In the genomic region with DNA sequence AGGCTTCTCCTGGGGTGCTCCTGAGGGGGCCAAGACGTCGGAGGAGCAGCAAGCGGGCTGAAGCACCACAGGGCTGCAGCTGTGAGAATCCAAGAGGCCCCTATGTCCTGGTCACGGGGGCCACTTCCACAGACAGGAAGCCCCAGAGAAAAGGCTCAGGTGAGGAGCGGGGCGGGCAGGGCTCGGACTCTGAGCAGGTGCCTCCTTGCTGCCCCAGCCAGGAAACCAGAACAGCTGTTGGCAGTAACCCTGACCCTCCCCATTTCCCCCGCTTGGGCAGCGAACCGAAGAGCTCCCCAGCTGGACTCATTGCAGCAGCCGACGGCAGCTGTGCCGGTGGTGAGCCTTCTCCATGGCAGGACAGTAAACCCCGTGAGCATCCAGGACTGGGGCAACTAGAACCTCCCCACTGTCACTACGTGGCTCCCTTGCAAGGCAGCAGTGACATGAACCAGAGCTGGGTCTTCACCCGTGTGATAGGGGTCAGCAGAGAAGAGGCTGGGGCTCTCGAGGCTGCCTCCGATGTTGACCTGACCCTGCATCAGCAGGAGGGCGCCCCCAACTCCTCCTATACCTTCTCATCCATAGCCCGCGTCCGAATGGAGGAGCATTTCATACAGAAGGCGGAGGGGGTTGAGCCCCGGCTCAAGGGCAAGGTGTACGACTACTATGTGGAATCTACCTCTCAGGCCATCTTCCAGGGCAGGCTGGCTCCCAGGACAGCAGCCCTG, we compare ENCODE assay signal across 1 cellular context.
TF ChIP-seq lines count a peak whose summit lies in the region.

No MANE protein-coding gene starts in this region.

TF ChIP-seq in liver, 16 proteins besides CTCF, POLR2A, EP300 and RAD21 (continued from another document):
- TF ChIP-seq, protein P1, sequence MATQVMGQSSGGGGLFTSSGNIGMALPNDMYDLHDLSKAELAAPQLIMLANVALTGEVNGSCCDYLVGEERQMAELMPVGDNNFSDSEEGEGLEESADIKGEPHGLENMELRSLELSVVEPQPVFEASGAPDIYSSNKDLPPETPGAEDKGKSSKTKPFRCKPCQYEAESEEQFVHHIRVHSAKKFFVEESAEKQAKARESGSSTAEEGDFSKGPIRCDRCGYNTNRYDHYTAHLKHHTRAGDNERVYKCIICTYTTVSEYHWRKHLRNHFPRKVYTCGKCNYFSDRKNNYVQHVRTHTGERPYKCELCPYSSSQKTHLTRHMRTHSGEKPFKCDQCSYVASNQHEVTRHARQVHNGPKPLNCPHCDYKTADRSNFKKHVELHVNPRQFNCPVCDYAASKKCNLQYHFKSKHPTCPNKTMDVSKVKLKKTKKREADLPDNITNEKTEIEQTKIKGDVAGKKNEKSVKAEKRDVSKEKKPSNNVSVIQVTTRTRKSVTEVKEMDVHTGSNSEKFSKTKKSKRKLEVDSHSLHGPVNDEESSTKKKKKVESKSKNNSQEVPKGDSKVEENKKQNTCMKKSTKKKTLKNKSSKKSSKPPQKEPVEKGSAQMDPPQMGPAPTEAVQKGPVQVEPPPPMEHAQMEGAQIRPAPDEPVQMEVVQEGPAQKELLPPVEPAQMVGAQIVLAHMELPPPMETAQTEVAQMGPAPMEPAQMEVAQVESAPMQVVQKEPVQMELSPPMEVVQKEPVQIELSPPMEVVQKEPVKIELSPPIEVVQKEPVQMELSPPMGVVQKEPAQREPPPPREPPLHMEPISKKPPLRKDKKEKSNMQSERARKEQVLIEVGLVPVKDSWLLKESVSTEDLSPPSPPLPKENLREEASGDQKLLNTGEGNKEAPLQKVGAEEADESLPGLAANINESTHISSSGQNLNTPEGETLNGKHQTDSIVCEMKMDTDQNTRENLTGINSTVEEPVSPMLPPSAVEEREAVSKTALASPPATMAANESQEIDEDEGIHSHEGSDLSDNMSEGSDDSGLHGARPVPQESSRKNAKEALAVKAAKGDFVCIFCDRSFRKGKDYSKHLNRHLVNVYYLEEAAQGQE (IDR thresholded peaks at IDR 0.05) = no peak
- TF ChIP-seq, protein P2, sequence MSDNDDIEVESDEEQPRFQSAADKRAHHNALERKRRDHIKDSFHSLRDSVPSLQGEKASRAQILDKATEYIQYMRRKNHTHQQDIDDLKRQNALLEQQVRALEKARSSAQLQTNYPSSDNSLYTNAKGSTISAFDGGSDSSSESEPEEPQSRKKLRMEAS (IDR thresholded peaks at IDR 0.05) = no peak
- TF ChIP-seq JUND (IDR thresholded peaks at IDR 0.05) = no peak
- no peak for TF ChIP-seq NR2F2 (IDR thresholded peaks at IDR 0.05)
TF ChIP-seq in liver: peak in this region for 0.
